Comparison of ENCODE assay signal across 1 cellular context in the genomic region with DNA sequence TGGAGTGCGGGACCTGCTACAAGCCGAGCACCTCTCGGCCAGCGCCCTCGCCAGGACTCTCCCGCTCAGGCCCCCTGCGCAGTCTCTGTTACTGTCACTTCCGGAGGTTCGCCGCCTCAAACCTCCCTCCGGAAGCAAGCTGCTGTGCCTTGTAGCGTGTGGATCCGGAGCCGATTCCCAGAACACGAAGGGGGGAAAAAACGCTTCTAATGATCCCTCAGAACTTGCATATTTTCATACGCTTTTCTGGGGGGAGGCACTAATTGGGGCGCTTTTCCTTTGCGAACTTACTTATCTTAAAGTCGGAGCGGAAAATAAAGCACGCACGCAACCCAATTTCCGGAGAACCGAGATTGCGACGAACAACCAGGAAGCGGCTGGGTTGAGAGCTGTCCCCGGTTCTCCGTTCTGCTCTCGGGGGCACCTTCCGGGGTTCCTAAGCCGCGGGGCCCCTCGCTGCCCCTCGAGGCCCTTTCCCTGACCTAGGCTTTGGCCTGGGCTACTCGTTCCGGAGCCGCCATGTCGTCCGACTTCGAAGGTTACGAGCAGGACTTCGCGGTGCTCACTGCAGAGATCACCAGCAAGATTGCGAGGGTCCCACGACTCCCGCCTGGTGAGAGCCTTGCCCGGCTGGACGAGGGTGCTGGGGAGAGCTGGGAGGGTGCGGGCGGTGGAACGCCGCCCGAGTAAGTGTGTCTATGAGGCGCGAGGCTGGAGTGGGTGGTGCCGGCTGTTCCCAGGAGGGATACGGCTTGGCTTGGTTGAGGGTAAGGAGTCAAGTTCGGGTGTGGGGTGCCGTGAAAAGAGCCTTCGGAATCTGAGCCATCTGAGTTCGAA.
A peak's percentile ranks its signal among the peaks of the same experiment; 100 is the strongest.
TF ChIP-seq lines count a peak whose summit lies in the region.

A gene (plus strand): TSS at position 361 of the 837 bp plus-strand sequence. CDS start 159 bp downstream, at position 520.
A gene with protein sequence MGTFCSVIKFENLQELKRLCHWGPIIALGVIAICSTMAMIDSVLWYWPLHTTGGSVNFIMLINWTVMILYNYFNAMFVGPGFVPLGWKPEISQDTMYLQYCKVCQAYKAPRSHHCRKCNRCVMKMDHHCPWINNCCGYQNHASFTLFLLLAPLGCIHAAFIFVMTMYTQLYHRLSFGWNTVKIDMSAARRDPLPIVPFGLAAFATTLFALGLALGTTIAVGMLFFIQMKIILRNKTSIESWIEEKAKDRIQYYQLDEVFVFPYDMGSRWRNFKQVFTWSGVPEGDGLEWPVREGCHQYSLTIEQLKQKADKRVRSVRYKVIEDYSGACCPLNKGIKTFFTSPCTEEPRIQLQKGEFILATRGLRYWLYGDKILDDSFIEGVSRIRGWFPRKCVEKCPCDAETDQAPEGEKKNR (minus strand): TSS at position 60 of the 837 bp plus-strand sequence. CDS start 1,478 bp downstream, outside the sequence.

TF ChIP-seq in HepG2, 621 proteins besides CTCF, POLR2A, EP300 and RAD21 (continued from another document and continues in another):
- no peak for TF ChIP-seq JUN (CRISPR knock-in tag; IDR thresholded peaks at IDR 0.05)
- TF ChIP-seq KAT2B (IDR thresholded peaks at IDR 0.05; ENCODE audit: borderline replicate concordance, low read depth, low read length): no peak
- TF ChIP-seq, protein P1, sequence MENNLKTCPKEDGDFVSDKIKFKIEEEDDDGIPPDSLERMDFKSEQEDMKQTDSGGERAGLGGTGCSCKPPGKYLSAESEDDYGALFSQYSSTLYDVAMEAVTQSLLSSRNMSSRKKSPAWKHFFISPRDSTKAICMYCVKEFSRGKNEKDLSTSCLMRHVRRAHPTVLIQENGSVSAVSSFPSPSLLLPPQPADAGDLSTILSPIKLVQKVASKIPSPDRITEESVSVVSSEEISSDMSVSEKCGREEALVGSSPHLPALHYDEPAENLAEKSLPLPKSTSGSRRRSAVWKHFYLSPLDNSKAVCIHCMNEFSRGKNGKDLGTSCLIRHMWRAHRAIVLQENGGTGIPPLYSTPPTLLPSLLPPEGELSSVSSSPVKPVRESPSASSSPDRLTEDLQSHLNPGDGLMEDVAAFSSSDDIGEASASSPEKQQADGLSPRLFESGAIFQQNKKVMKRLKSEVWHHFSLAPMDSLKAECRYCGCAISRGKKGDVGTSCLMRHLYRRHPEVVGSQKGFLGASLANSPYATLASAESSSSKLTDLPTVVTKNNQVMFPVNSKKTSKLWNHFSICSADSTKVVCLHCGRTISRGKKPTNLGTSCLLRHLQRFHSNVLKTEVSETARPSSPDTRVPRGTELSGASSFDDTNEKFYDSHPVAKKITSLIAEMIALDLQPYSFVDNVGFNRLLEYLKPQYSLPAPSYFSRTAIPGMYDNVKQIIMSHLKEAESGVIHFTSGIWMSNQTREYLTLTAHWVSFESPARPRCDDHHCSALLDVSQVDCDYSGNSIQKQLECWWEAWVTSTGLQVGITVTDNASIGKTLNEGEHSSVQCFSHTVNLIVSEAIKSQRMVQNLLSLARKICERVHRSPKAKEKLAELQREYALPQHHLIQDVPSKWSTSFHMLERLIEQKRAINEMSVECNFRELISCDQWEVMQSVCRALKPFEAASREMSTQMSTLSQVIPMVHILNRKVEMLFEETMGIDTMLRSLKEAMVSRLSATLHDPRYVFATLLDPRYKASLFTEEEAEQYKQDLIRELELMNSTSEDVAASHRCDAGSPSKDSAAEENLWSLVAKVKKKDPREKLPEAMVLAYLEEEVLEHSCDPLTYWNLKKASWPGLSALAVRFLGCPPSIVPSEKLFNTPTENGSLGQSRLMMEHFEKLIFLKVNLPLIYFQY (CRISPR knock-in tag; IDR thresholded peaks at IDR 0.05; ENCODE audit: borderline replicate concordance): no peak
- TF ChIP-seq MED13 (CRISPR knock-in tag; IDR thresholded peaks at IDR 0.05): no peak
- TF ChIP-seq, protein P2, sequence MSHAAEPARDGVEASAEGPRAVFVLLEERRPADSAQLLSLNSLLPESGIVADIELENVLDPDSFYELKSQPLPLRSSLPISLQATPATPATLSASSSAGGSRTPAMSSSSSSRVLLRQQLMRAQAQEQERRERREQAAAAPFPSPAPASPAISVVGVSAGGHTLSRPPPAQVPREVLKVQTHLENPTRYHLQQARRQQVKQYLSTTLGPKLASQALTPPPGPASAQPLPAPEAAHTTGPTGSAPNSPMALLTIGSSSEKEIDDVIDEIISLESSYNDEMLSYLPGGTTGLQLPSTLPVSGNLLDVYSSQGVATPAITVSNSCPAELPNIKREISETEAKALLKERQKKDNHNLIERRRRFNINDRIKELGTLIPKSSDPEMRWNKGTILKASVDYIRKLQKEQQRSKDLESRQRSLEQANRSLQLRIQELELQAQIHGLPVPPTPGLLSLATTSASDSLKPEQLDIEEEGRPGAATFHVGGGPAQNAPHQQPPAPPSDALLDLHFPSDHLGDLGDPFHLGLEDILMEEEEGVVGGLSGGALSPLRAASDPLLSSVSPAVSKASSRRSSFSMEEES (CRISPR knock-in tag; IDR thresholded peaks at IDR 0.05): no peak
- TF ChIP-seq ZNF780A (CRISPR knock-in tag; IDR thresholded peaks at IDR 0.05): no peak
- no peak for TF ChIP-seq CENPT (CRISPR knock-in tag; IDR thresholded peaks at IDR 0.05; ENCODE audit: low read depth)
- TF ChIP-seq SKI (IDR thresholded peaks at IDR 0.05; ENCODE audit: partially characterized antibody): peak; percentile 12
- TF ChIP-seq ZNF496 (CRISPR knock-in tag; IDR thresholded peaks at IDR 0.05; ENCODE audit: insufficient replicate concordance): no peak
- TF ChIP-seq HNRNPH1 (optimal IDR thresholded peaks at IDR 0.05; ENCODE audit: low read depth, low read length): no peak
- TF ChIP-seq, protein P3, sequence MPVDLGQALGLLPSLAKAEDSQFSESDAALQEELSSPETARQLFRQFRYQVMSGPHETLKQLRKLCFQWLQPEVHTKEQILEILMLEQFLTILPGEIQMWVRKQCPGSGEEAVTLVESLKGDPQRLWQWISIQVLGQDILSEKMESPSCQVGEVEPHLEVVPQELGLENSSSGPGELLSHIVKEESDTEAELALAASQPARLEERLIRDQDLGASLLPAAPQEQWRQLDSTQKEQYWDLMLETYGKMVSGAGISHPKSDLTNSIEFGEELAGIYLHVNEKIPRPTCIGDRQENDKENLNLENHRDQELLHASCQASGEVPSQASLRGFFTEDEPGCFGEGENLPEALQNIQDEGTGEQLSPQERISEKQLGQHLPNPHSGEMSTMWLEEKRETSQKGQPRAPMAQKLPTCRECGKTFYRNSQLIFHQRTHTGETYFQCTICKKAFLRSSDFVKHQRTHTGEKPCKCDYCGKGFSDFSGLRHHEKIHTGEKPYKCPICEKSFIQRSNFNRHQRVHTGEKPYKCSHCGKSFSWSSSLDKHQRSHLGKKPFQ (CRISPR knock-in tag; IDR thresholded peaks at IDR 0.05; ENCODE audit: insufficient replicate concordance): no peak
- TF ChIP-seq NFKBIZ (CRISPR knock-in tag; IDR thresholded peaks at IDR 0.05): no peak
- TF ChIP-seq, protein P4, sequence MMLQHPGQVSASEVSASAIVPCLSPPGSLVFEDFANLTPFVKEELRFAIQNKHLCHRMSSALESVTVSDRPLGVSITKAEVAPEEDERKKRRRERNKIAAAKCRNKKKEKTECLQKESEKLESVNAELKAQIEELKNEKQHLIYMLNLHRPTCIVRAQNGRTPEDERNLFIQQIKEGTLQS (CRISPR knock-in tag; IDR thresholded peaks at IDR 0.05): no peak; the same call in 1 of the 2 replicates
- no peak; the same call in 1 of the 2 replicates for TF ChIP-seq ZNF556 (CRISPR knock-in tag; IDR thresholded peaks at IDR 0.05; ENCODE audit: borderline replicate concordance)
- TF ChIP-seq RFX1 (IDR thresholded peaks at IDR 0.05): no peak
- TF ChIP-seq, protein P5, sequence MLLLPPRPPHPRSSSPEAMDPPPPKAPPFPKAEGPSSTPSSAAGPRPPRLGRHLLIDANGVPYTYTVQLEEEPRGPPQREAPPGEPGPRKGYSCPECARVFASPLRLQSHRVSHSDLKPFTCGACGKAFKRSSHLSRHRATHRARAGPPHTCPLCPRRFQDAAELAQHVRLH (CRISPR knock-in tag; IDR thresholded peaks at IDR 0.05; ENCODE audit: borderline replicate concordance, low read depth): no peak
- no peak for TF ChIP-seq ZNF3 (CRISPR knock-in tag; IDR thresholded peaks at IDR 0.05)
- TF ChIP-seq TMF1 (CRISPR knock-in tag; IDR thresholded peaks at IDR 0.05; ENCODE audit: low read depth): peak; percentile 51; the same call in 1 of the 2 replicates
- peak; percentile 100 for TF ChIP-seq KDM5A (IDR thresholded peaks at IDR 0.05; ENCODE audit: borderline replicate concordance, low read length)
- TF ChIP-seq, protein P6, sequence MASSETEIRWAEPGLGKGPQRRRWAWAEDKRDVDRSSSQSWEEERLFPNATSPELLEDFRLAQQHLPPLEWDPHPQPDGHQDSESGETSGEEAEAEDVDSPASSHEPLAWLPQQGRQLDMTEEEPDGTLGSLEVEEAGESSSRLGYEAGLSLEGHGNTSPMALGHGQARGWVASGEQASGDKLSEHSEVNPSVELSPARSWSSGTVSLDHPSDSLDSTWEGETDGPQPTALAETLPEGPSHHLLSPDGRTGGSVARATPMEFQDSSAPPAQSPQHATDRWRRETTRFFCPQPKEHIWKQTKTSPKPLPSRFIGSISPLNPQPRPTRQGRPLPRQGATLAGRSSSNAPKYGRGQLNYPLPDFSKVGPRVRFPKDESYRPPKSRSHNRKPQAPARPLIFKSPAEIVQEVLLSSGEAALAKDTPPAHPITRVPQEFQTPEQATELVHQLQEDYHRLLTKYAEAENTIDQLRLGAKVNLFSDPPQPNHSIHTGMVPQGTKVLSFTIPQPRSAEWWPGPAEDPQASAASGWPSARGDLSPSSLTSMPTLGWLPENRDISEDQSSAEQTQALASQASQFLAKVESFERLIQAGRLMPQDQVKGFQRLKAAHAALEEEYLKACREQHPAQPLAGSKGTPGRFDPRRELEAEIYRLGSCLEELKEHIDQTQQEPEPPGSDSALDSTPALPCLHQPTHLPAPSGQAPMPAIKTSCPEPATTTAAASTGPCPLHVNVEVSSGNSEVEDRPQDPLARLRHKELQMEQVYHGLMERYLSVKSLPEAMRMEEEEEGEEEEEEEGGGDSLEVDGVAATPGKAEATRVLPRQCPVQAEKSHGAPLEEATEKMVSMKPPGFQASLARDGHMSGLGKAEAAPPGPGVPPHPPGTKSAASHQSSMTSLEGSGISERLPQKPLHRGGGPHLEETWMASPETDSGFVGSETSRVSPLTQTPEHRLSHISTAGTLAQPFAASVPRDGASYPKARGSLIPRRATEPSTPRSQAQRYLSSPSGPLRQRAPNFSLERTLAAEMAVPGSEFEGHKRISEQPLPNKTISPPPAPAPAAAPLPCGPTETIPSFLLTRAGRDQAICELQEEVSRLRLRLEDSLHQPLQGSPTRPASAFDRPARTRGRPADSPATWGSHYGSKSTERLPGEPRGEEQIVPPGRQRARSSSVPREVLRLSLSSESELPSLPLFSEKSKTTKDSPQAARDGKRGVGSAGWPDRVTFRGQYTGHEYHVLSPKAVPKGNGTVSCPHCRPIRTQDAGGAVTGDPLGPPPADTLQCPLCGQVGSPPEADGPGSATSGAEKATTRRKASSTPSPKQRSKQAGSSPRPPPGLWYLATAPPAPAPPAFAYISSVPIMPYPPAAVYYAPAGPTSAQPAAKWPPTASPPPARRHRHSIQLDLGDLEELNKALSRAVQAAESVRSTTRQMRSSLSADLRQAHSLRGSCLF (CRISPR knock-in tag; IDR thresholded peaks at IDR 0.05; ENCODE audit: borderline replicate concordance): no peak
- TF ChIP-seq TCF7L2 (IDR thresholded peaks at IDR 0.05; ENCODE audit: low read depth, low read length): no peak
- peak; percentile 61 for TF ChIP-seq ZNF776 (CRISPR knock-in tag; IDR thresholded peaks at IDR 0.05)
- TF ChIP-seq TEAD3 (CRISPR knock-in tag; optimal IDR thresholded peaks at IDR 0.05; ENCODE audit: borderline replicate concordance): no peak
- no peak; the same call in 1 of the 2 replicates for TF ChIP-seq ZNF274 (CRISPR knock-in tag; IDR thresholded peaks at IDR 0.05)
- TF ChIP-seq BRCA1 (CRISPR knock-in tag; IDR thresholded peaks at IDR 0.05): no peak
- TF ChIP-seq FOXP1 (IDR thresholded peaks at IDR 0.05): no peak
- TF ChIP-seq FOXP1 (CRISPR knock-in tag; IDR thresholded peaks at IDR 0.05): no peak
- TF ChIP-seq ZNF33B (CRISPR knock-in tag; IDR thresholded peaks at IDR 0.05): no peak
- peak; percentile 95 for TF ChIP-seq ELF1 (CRISPR knock-in tag; IDR thresholded peaks at IDR 0.05)
- TF ChIP-seq, protein P7, sequence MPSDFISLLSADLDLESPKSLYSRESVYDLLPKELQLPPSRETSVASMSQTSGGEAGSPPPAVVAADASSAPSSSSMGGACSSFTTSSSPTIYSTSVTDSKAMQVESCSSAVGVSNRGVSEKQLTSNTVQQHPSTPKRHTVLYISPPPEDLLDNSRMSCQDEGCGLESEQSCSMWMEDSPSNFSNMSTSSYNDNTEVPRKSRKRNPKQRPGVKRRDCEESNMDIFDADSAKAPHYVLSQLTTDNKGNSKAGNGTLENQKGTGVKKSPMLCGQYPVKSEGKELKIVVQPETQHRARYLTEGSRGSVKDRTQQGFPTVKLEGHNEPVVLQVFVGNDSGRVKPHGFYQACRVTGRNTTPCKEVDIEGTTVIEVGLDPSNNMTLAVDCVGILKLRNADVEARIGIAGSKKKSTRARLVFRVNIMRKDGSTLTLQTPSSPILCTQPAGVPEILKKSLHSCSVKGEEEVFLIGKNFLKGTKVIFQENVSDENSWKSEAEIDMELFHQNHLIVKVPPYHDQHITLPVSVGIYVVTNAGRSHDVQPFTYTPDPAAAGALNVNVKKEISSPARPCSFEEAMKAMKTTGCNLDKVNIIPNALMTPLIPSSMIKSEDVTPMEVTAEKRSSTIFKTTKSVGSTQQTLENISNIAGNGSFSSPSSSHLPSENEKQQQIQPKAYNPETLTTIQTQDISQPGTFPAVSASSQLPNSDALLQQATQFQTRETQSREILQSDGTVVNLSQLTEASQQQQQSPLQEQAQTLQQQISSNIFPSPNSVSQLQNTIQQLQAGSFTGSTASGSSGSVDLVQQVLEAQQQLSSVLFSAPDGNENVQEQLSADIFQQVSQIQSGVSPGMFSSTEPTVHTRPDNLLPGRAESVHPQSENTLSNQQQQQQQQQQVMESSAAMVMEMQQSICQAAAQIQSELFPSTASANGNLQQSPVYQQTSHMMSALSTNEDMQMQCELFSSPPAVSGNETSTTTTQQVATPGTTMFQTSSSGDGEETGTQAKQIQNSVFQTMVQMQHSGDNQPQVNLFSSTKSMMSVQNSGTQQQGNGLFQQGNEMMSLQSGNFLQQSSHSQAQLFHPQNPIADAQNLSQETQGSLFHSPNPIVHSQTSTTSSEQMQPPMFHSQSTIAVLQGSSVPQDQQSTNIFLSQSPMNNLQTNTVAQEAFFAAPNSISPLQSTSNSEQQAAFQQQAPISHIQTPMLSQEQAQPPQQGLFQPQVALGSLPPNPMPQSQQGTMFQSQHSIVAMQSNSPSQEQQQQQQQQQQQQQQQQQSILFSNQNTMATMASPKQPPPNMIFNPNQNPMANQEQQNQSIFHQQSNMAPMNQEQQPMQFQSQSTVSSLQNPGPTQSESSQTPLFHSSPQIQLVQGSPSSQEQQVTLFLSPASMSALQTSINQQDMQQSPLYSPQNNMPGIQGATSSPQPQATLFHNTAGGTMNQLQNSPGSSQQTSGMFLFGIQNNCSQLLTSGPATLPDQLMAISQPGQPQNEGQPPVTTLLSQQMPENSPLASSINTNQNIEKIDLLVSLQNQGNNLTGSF (CRISPR knock-in tag; IDR thresholded peaks at IDR 0.05): peak; percentile 32; the same call in 1 of the 2 replicates
- TF ChIP-seq RARG (CRISPR knock-in tag; IDR thresholded peaks at IDR 0.05; ENCODE audit: low read depth): no peak
- TF ChIP-seq TBX2 (CRISPR knock-in tag; IDR thresholded peaks at IDR 0.05; ENCODE audit: borderline replicate concordance): peak; percentile 15; the same call in 1 of the 2 replicates
- no peak for TF ChIP-seq ZNF781 (CRISPR knock-in tag; IDR thresholded peaks at IDR 0.05; ENCODE audit: borderline replicate concordance, not compliant biosample characterization)
- TF ChIP-seq ESRRA (CRISPR knock-in tag; IDR thresholded peaks at IDR 0.05; ENCODE audit: low read depth): 0 out of 2 replicates have a peak, but pooled peaks have one; percentile 43
- no peak for TF ChIP-seq ZIK1 (CRISPR knock-in tag; IDR thresholded peaks at IDR 0.05; ENCODE audit: borderline replicate concordance, low read depth)
